ENCODE assay signal across 8 cellular contexts in genomic region chr11:73995731-73996130, GRCh38. TPM values are rescaled to one million over a fixed set of nuclear protein-coding genes. Genes with fewer than 3 reads are reported as not detected.
DNase-seq lines count a peak whose midpoint lies in the region; ATAC-seq, FAIRE-seq and TF ChIP-seq lines count a peak whose summit lies in the region.

No MANE protein-coding gene starts in this region.

- peaks cover 48% of the 10 kb centered on the region for H3K4me1 Mint-ChIP-seq in T-helper 17 cell
- H3K4me1 Mint-ChIP-seq in naive thymus-derived CD4-positive, alpha-beta T cell, result peaks cover 30 to 77% (median 68%) of the 10 kb centered on the region in 7 donors

- H3K4me3 ChIP-seq in naive thymus-derived CD4-positive, alpha-beta T cell (ENCODE audit: low read length), result peak overlapping the region; percentile 4

- no peaks in the 10 kb centered on the region for H3K9me3 ChIP-seq in T-helper 17 cell (ENCODE audit: control insufficient read depth, low read length, poor library complexity, severe bottlenecking)
- H3K9me3 ChIP-seq in naive thymus-derived CD4-positive, alpha-beta T cell (ENCODE audit: control insufficient read depth in 2 of 3, low read length in 3 of 3), result no peaks in the 10 kb centered on the region

- peak overlapping the region; percentile 98 for H3K27ac Mint-ChIP-seq in T-helper 17 cell
- H3K27ac Mint-ChIP-seq in naive thymus-derived CD4-positive, alpha-beta T cell, result peak overlapping the region; percentile 93 to 100 (median 97)

- no peaks in the 10 kb centered on the region for H3K27me3 Mint-ChIP-seq in T-helper 17 cell
- H3K27me3 Mint-ChIP-seq in naive thymus-derived CD4-positive, alpha-beta T cell, result no peaks in the 10 kb centered on the region

- TF ChIP-seq CTCF in RWPE1 (conservative IDR thresholded peaks at IDR 0.05; ENCODE audit: low read depth), result no peak

- no peaks in the 10 kb centered on the region for H3K27me3 ChIP-seq in naive thymus-derived CD4-positive, alpha-beta T cell (ENCODE audit: control insufficient read depth in 2 of 2, insufficient read depth in 2 of 2, low read length in 2 of 2)

- H3K27ac ChIP-seq in naive thymus-derived CD4-positive, alpha-beta T cell (ENCODE audit: low read depth, low read length), result peak overlapping the region; percentile 92
- H3K27ac ChIP-seq in RWPE1, result no peak overlapping the region

- ATAC-seq in HG02763 (IDR thresholded peaks at IDR 0.05; ENCODE audit: unreplicated experiment), result peak; percentile 37
- ATAC-seq in T-helper 17 cell, result peak; percentile 85
- ATAC-seq in naive thymus-derived CD4-positive, alpha-beta T cell, result peak; percentile 89
- ATAC-seq in GM19351 (IDR thresholded peaks at IDR 0.05; ENCODE audit: unreplicated experiment), result no peak

- CTCF ChIA-PET in naive thymus-derived CD4-positive, alpha-beta T cell (lab: Charles Lee), result interaction anchor here (1.0 to 3.3 kb wide), 8 partner anchors 9 to 37 kb away, joined by 3 to 24 read pairs (median 8); partner anchors contain the start of gene UCP2
- CTCF ChIA-PET in RWPE1 (lab: Yijun Ruan, JAX), result interaction anchor here (0.6 to 1.2 kb wide), 2 partner anchors 15 to 32 kb away, joined by 3 to 5 read pairs; no protein-coding TSS in a partner anchor

- no peaks in the 10 kb centered on the region for H3K36me3 ChIP-seq in naive thymus-derived CD4-positive, alpha-beta T cell (ENCODE audit: control insufficient read depth in 2 of 3, insufficient read depth in 3 of 3, low read length in 3 of 3)

- H3K4me1 ChIP-seq in naive thymus-derived CD4-positive, alpha-beta T cell (ENCODE audit: control insufficient read depth in 2 of 2, insufficient read depth in 2 of 2, low read length in 2 of 2), result peaks cover 33 to 45% of the 10 kb centered on the region in 2 donors

- POLR2A ChIA-PET in naive thymus-derived CD4-positive, alpha-beta T cell (lab: Charles Lee), result interaction anchor here (0.6 to 31.1 kb wide), 9 partner anchors 9 to 42 kb away, joined by 3 to 1403 read pairs (median 5); partner anchors contain the start of genes UCP2 and UCP3
- POLR2A ChIA-PET in RWPE1 (lab: Yijun Ruan, JAX; ENCODE audit: low non-redundant PET), result no interaction called here

- FAIRE-seq in GM18507 (lab: Jason Lieb, UNC), result peak; percentile 46

- H3K36me3 Mint-ChIP-seq in T-helper 17 cell (ENCODE audit: low read depth), result no peaks in the 10 kb centered on the region
- peaks cover 0 to 15% (median 3%) of the 10 kb centered on the region in 5 donors for H3K36me3 Mint-ChIP-seq in naive thymus-derived CD4-positive, alpha-beta T cell

- H3K4me3 Mint-ChIP-seq in T-helper 17 cell, result peak overlapping the region; percentile 86
- peak overlapping the region; percentile 65 to 92 (median 80) for H3K4me3 Mint-ChIP-seq in naive thymus-derived CD4-positive, alpha-beta T cell

- peaks cover 0 to 2% (median 0%) of the 10 kb centered on the region in 11 donors for H3K9me3 Mint-ChIP-seq in naive thymus-derived CD4-positive, alpha-beta T cell

- DNase-seq in GM18507 (ENCODE audit: extremely low spot score, insufficient read length, low read depth) (no peak), T-helper 17 cell (no peak), EL (no peak), dedifferentiated amniotic fluid mesenchymal stem cell (ENCODE audit: extremely low spot score) (no peak), RWPE1 (ENCODE audit: low spot score) (no peak)
- peak in 8 of 9 donors; percentile 26 to 90 (median 84) for DNase-seq in naive thymus-derived CD4-positive, alpha-beta T cell

- intact Hi-C loops in naive thymus-derived CD4-positive, alpha-beta T cell (cut with micrococcal nuclease), result loop anchor here (1.0 to 2.0 kb wide), 10 partner anchors 10 to 176 kb away; partner anchors contain the start of genes C2CD3 (in 1 of the 2) and PPME1 (in 1 of the 2)

RNA-seq across cellular contexts. Expression of gene UCP2, which starts 13.1 kb away (rescaled TPM):
- 100 to 1,000 TPM; 701 to 919 TPM for total RNA-seq in T-helper 17 cell
- total RNA-seq in naive thymus-derived CD4-positive, alpha-beta T cell, result 100 to 1,000 TPM; 365 to 949 (median 395) TPM
- 1,000 to 10,000 TPM; 1,221 to 1,411 TPM for polyA plus RNA-seq in naive thymus-derived CD4-positive, alpha-beta T cell

RNA-seq across cellular contexts. Expression of gene UCP3, which starts 13.2 kb away (rescaled TPM):
- 1 to 10 TPM; 5.5 to 6.0 TPM for total RNA-seq in T-helper 17 cell
- total RNA-seq in naive thymus-derived CD4-positive, alpha-beta T cell, result 10 to 100 TPM in 1 of 5 experiments, 1 to 10 TPM in 4; 3.8 to 10.5 (median 6.6) TPM
- under 1 TPM; 0.41 to 0.97 TPM for polyA plus RNA-seq in naive thymus-derived CD4-positive, alpha-beta T cell

RNA-seq across cellular contexts. Expression of gene DNAJB13, which starts 44.9 kb away (rescaled TPM):
- under 1 TPM in 1 of 2 donors, not detected in 1; 0.40 TPM for total RNA-seq in T-helper 17 cell
- total RNA-seq in naive thymus-derived CD4-positive, alpha-beta T cell, result under 1 TPM in 4 of 5 experiments, not detected in 1; 0.19 to 0.73 (median 0.44) TPM
- under 1 TPM; 0.32 to 0.45 TPM for polyA plus RNA-seq in naive thymus-derived CD4-positive, alpha-beta T cell

Comparison
In these comparisons a context has a peak if more than half of its experiments do, and no peak if none do; other contexts are left out.
1. DNase-seq: peak in naive thymus-derived CD4-positive, alpha-beta T cell (8 of 9); none in GM18507 (single experiment), T-helper 17 cell (0 of 3), EL (single experiment), dedifferentiated amniotic fluid mesenchymal stem cell (single experiment) and RWPE1 (single experiment).